10 cellular contexts compared by ENCODE assay signal in the genomic region with DNA sequence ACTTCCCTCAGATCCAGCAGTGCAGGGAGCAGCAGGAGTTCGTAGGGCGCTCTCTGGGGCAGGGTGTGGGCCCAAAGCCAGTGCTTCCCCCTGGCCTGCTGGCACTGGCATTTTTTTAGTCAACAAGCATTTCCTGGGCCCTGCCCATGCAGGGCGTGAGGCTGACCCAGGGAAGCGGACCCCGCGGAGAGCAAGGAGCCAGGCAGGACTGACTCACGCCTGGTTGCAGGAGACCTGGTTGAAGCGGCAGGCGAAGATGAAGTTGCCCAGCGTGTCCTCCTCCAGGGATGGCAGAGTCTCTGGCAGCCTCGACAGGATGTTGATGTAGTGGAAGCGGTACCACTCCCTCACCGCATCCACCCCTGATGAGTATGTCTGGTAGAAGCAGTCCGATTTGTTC. TPM values are rescaled to one million over a fixed set of nuclear protein-coding genes. Genes with fewer than 3 reads are reported as not detected.
DNase-seq lines count a peak whose midpoint lies in the region; ATAC-seq and TF ChIP-seq lines count a peak whose summit lies in the region.
"Had no signal": no experiment of that assay in that cellular context is flagged by ENCODE, and none has a peak within 500 bp of the region (broad histone marks: within the 10 kb centered on the region; RNA-seq: fewer than 3 reads in every experiment).

No MANE protein-coding gene starts in this region.

- no peak overlapping the region for H3K9ac ChIP-seq in liver (ENCODE audit: low read depth in 1 of 2, low read length in 2 of 2)

- peak in 2 of 4 donors; percentile 62 to 78 for TF ChIP-seq EP300 in upper lobe of left lung (IDR thresholded peaks at IDR 0.05)

- H3K36me3 Mint-ChIP-seq in activated T-cell treated with anti-CD3 and anti-CD28 coated beads, Interleukin-2, amount 50 U/mL, for 4 hours (ENCODE audit: insufficient read depth): no peaks in the 10 kb centered on the region
- H3K36me3 Mint-ChIP-seq: stimulated activated memory B cell treated with anti-CD40 and anti-IgM and Interleukin-4, amounts not matched to agents 10 μg/mL and 1 μg/mL and 100 μg/mL, for 72 hours had no signal

- no peak for ATAC-seq in activated T-cell treated with anti-CD3 and anti-CD28 coated beads, Interleukin-2, amount 50 U/mL, for 4 hours
- peak; percentile 25 to 56 for ATAC-seq in upper lobe of left lung (ENCODE audit: low FRiP score in 2 of 2)
- ATAC-seq: stimulated activated memory B cell treated with anti-CD40 and anti-IgM and Interleukin-4, amounts not matched to agents 10 μg/mL and 1 μg/mL and 100 μg/mL, for 72 hours had no signal

- peaks cover 26% of the 10 kb centered on the region for H3K4me1 Mint-ChIP-seq in activated T-cell treated with anti-CD3 and anti-CD28 coated beads, Interleukin-2, amount 50 U/mL, for 4 hours (ENCODE audit: low read depth)
- H3K4me1 Mint-ChIP-seq: stimulated activated memory B cell treated with anti-CD40 and anti-IgM and Interleukin-4, amounts not matched to agents 10 μg/mL and 1 μg/mL and 100 μg/mL, for 72 hours had no signal

- TF ChIP-seq CTCF in liver (IDR thresholded peaks at IDR 0.05; ENCODE audit: low read depth, low read length, missing input control) (no peak), upper lobe of left lung (IDR thresholded peaks at IDR 0.05) (no peak), WERI-Rb-1 (IDR thresholded peaks at IDR 0.05; ENCODE audit: low read depth, low read length) (no peak)

- H3K9me3 Mint-ChIP-seq in activated T-cell treated with anti-CD3 and anti-CD28 coated beads, Interleukin-2, amount 50 U/mL, for 4 hours: no peaks in the 10 kb centered on the region
- H3K9me3 Mint-ChIP-seq: stimulated activated memory B cell treated with anti-CD40 and anti-IgM and Interleukin-4, amounts not matched to agents 10 μg/mL and 1 μg/mL and 100 μg/mL, for 72 hours had no signal

- DNase-seq in activated T-cell treated with anti-CD3 and anti-CD28 coated beads, Interleukin-2, amount 50 U/mL, for 4 hours: no peak
- DNase-seq in activated T-cell treated with anti-CD3 and anti-CD28 coated beads for 4 hours (no peak), amniotic epithelial cell (ENCODE audit: low read depth) (peak; percentile 46), upper lobe of left lung (peak; percentile 79 to 80), NCI-H1694 treated with DMSO at 0.1 percent for 48 hours (lab: John Stamatoyannopoulos, UW) (no peak), WERI-Rb-1 (no peak)
- DNase-seq in NK-92 treated with Interleukin-12 subunit alpha and Interleukin-12 subunit beta, amount 100 ng/mL, for 24 hours (lab: John Stamatoyannopoulos, UW): no peak
- DNase-seq: NCI-H187 had no signal

- no peaks in the 10 kb centered on the region for H3K9me3 ChIP-seq in liver (ENCODE audit: control insufficient read depth in 4 of 4, low read length in 3 of 4)
- no peaks in the 10 kb centered on the region for H3K9me3 ChIP-seq in upper lobe of left lung
- no peaks in the 10 kb centered on the region for H3K9me3 ChIP-seq in WERI-Rb-1 (ENCODE audit: severe bottlenecking)

- peak in 1 of 4 donors; percentile 34 for TF ChIP-seq POLR2A in upper lobe of left lung (IDR thresholded peaks at IDR 0.05)

- H3K27me3 ChIP-seq in liver (ENCODE audit: control insufficient read depth in 4 of 4, insufficient read depth in 4 of 4, low read length in 3 of 4) (no peaks in the 10 kb centered on the region), upper lobe of left lung (no peaks in the 10 kb centered on the region), WERI-Rb-1 (ENCODE audit: insufficient read depth, low read depth, severe bottlenecking) (no peaks in the 10 kb centered on the region)

- H3K27me3 Mint-ChIP-seq in activated T-cell treated with anti-CD3 and anti-CD28 coated beads, Interleukin-2, amount 50 U/mL, for 4 hours (ENCODE audit: low read depth): no peaks in the 10 kb centered on the region

- H3K4me1 ChIP-seq in liver (ENCODE audit: control insufficient read depth in 4 of 4, insufficient read depth in 4 of 4, low read length in 3 of 4): peaks cover 14 to 41% (median 27%) of the 10 kb centered on the region in 4 donors
- H3K4me1 ChIP-seq in upper lobe of left lung: peaks cover 32 to 58% (median 53%) of the 10 kb centered on the region in 4 donors

- TF ChIP-seq RAD21 in liver (IDR thresholded peaks at IDR 0.05): peak; percentile 23 to 53

- H3K27ac ChIP-seq in liver (ENCODE audit: low read depth in 1 of 2, low read length in 2 of 2) (peak overlapping the region; percentile 92 to 94), upper lobe of left lung (peak overlapping the region; percentile 89 to 96 (median 95)), WERI-Rb-1 (no peak overlapping the region)

- peak overlapping the region; percentile 52 for H3K4me3 Mint-ChIP-seq in activated T-cell treated with anti-CD3 and anti-CD28 coated beads, Interleukin-2, amount 50 U/mL, for 4 hours
- H3K4me3 Mint-ChIP-seq: stimulated activated memory B cell treated with anti-CD40 and anti-IgM and Interleukin-4, amounts not matched to agents 10 μg/mL and 1 μg/mL and 100 μg/mL, for 72 hours had no signal

- WGBS in liver: 40% methylated on average over 14 of the region's 14 CpGs
- WGBS in upper lobe of left lung, 2 donors: 45 to 59% methylated on average over 5 to 14 of the region's 14 CpGs

- H3K36me3 ChIP-seq in liver (ENCODE audit: control insufficient read depth in 4 of 4, insufficient read depth in 3 of 4, low read depth in 1 of 4, low read length in 3 of 4) (no peaks in the 10 kb centered on the region), upper lobe of left lung (no peaks in the 10 kb centered on the region), WERI-Rb-1 (no peaks in the 10 kb centered on the region)

- H3K4me3 ChIP-seq in liver (ENCODE audit: low read depth in 1 of 3, low read length in 3 of 3) (no peak overlapping the region), upper lobe of left lung (no peak overlapping the region), WERI-Rb-1 (ENCODE audit: low read depth, low read length) (no peak overlapping the region)

TF ChIP-seq in liver, 16 proteins besides CTCF, POLR2A, EP300 and RAD21 (continues in another document):
- no peak for TF ChIP-seq HNF4G (IDR thresholded peaks at IDR 0.05)
- no peak for TF ChIP-seq GABPA (IDR thresholded peaks at IDR 0.05 in 1 of 2, conservative IDR thresholded peaks at IDR 0.05 in 1 of 2)
- TF ChIP-seq SP1 (IDR thresholded peaks at IDR 0.05): peak; percentile 82
- TF ChIP-seq, protein P1, sequence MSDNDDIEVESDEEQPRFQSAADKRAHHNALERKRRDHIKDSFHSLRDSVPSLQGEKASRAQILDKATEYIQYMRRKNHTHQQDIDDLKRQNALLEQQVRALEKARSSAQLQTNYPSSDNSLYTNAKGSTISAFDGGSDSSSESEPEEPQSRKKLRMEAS (IDR thresholded peaks at IDR 0.05): peak; percentile 92
- TF ChIP-seq, protein P2, sequence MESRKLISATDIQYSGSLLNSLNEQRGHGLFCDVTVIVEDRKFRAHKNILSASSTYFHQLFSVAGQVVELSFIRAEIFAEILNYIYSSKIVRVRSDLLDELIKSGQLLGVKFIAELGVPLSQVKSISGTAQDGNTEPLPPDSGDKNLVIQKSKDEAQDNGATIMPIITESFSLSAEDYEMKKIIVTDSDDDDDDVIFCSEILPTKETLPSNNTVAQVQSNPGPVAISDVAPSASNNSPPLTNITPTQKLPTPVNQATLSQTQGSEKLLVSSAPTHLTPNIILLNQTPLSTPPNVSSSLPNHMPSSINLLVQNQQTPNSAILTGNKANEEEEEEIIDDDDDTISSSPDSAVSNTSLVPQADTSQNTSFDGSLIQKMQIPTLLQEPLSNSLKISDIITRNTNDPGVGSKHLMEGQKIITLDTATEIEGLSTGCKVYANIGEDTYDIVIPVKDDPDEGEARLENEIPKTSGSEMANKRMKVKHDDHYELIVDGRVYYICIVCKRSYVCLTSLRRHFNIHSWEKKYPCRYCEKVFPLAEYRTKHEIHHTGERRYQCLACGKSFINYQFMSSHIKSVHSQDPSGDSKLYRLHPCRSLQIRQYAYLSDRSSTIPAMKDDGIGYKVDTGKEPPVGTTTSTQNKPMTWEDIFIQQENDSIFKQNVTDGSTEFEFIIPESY (IDR thresholded peaks at IDR 0.05): no peak
- peak; percentile 54 for TF ChIP-seq FOXA2 (IDR thresholded peaks at IDR 0.05)
- TF ChIP-seq, protein P3, sequence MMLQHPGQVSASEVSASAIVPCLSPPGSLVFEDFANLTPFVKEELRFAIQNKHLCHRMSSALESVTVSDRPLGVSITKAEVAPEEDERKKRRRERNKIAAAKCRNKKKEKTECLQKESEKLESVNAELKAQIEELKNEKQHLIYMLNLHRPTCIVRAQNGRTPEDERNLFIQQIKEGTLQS (IDR thresholded peaks at IDR 0.05): no peak
- TF ChIP-seq HNF4A (conservative IDR thresholded peaks at IDR 0.05): peak; percentile 71 to 77
- TF ChIP-seq FOXA1 (IDR thresholded peaks at IDR 0.05): peak; percentile 72
- TF ChIP-seq YY1 (IDR thresholded peaks at IDR 0.05): peak; percentile 35
- TF ChIP-seq JUND (IDR thresholded peaks at IDR 0.05): peak in 1 of 2 donors; percentile 58
- TF ChIP-seq EGR1 (IDR thresholded peaks at IDR 0.05; ENCODE audit: low read depth in 2 of 2): peak in 1 of 2 donors; percentile 71
- peak; percentile 87 to 88 for TF ChIP-seq RXRA (IDR thresholded peaks at IDR 0.05)
- TF ChIP-seq TAF1 (conservative IDR thresholded peaks at IDR 0.05): no peak
- peak; percentile 45 for TF ChIP-seq NR2F2 (IDR thresholded peaks at IDR 0.05)

RNA-seq across cellular contexts. Expression of a gene that starts 13.5 kb away (rescaled TPM):
- under 1 TPM; 0.05 to 0.84 (median 0.15) TPM for total RNA-seq in activated T-cell treated with anti-CD3 and anti-CD28 coated beads, Interleukin-2, amount 50 U/mL, for 4 hours
- 1 to 10 TPM in 1 of 2 donors, under 1 TPM in 1; 0.47 to 7.7 TPM for total RNA-seq in liver
- 1 to 10 TPM; 2.2 to 3.5 TPM for polyA plus RNA-seq in liver
- 100 to 1,000 TPM; 153 to 594 (median 346) TPM for total RNA-seq in upper lobe of left lung

RNA-seq across cellular contexts. Expression of a gene that starts 20.0 kb away (rescaled TPM):
- total RNA-seq in activated T-cell treated with anti-CD3 and anti-CD28 coated beads, Interleukin-2, amount 50 U/mL, for 4 hours: 10 to 100 TPM; 28.0 to 34.5 (median 33.0) TPM
- total RNA-seq in liver (100 to 1,000 TPM in 1 of 2 donors, 10 to 100 TPM in 1; 36.9 to 144 TPM), upper lobe of left lung (100 to 1,000 TPM; 140 to 425 (median 202) TPM)
- 100 to 1,000 TPM in 1 of 2 donors, 10 to 100 TPM in 1; 56.0 to 121 TPM for polyA plus RNA-seq in liver

RNA-seq across cellular contexts. Expression of a gene that starts 22.1 kb away (rescaled TPM):
- 1 to 10 TPM; 1.0 to 2.8 (median 1.3) TPM for total RNA-seq in activated T-cell treated with anti-CD3 and anti-CD28 coated beads, Interleukin-2, amount 50 U/mL, for 4 hours
- total RNA-seq in liver (10 to 100 TPM; 15.8 to 93.9 TPM), upper lobe of left lung (100 to 1,000 TPM in 5 of 6 donors, 10 to 100 TPM in 1; 84.9 to 207 (median 150) TPM)
- 100 to 1,000 TPM in 1 of 2 donors, 10 to 100 TPM in 1; 84.1 to 138 TPM for polyA plus RNA-seq in liver

RNA-seq across cellular contexts. Expression of a gene that starts 51.4 kb away (rescaled TPM):
- total RNA-seq in activated T-cell treated with anti-CD3 and anti-CD28 coated beads, Interleukin-2, amount 50 U/mL, for 4 hours: not detected
- total RNA-seq in liver (1 to 10 TPM; 2.2 to 6.3 TPM), upper lobe of left lung (1 to 10 TPM in 5 of 6 donors, not detected in 1; 1.1 to 4.8 (median 2.1) TPM)
- 1 to 10 TPM; 2.4 to 2.7 TPM for polyA plus RNA-seq in liver

Comparison
In these comparisons a context has a peak if more than half of its experiments do, and no peak if none do; other contexts are left out.
1. ATAC-seq: peak in upper lobe of left lung (2 of 2); none in activated T-cell treated with anti-CD3 and anti-CD28 coated beads, Interleukin-2, amount 50 U/mL, for 4 hours (0 of 2).
2. DNase-seq: peak in amniotic epithelial cell (single experiment) and upper lobe of left lung (2 of 2); none in activated T-cell treated with anti-CD3 and anti-CD28 coated beads, Interleukin-2, amount 50 U/mL, for 4 hours (single experiment), activated T-cell treated with anti-CD3 and anti-CD28 coated beads for 4 hours (single experiment), NCI-H1694 treated with DMSO at 0.1 percent for 48 hours (single experiment), WERI-Rb-1 (single experiment) and NK-92 treated with Interleukin-12 subunit alpha and Interleukin-12 subunit beta, amount 100 ng/mL, for 24 hours (single experiment).
3. RNA of a gene that starts 13.5 kb away (total RNA-seq): 153 to 594 TPM in upper lobe of left lung; 0.47 to 7.7 TPM in liver and 0.05 to 0.84 TPM in activated T-cell treated with anti-CD3 and anti-CD28 coated beads, Interleukin-2, amount 50 U/mL, for 4 hours; every median in the first group is over 10 times any median in the second.
4. RNA of a gene that starts 22.1 kb away (total RNA-seq): 84.9 to 207 TPM in upper lobe of left lung and 15.8 to 93.9 TPM in liver; 1.0 to 2.8 TPM in activated T-cell treated with anti-CD3 and anti-CD28 coated beads, Interleukin-2, amount 50 U/mL, for 4 hours; every median in the first group is over 4 times any median in the second.